Comparison of ENCODE assay signal across 1 cellular context in the genomic region with DNA sequence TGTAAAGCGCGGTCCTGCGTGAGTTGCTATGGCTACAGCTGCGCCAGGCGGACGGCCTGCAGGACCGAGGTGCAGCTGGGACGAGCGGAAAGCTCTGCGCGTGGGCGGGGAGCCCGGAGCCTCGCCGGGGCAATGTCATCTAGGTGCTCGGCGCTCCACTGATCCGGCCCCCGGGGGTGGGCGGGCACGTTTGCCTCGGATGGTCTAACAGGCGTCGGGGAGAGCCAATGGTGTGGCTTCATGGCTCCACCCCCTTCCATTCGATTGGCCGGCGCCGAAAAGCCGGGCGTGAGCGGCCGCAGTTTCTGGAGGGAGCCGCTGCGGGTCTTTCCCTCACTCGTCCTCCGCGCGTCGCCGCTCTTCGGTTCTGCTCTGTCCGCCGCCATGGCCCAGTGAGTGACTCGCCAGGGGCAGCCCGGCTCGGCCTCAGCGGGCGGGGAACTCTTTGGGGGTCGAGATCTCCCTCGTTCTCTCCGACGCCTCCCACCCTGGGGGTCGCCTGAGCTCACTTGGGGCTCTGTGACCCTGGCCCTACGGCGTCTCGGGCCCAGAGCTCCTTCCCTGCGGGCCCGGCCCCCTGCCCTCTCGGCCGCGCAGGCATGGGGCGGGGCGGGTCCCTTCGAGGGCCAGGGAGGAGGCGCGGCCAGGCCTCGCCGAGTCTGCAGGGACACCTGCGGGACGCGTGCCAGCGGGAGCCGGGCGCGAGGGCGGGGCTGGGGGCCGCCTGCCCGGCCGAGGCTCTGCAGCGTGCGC.
A peak's percentile ranks its signal among the peaks of the same experiment; 100 is the strongest.
TF ChIP-seq lines count a peak whose summit lies in the region.

A gene (plus strand): TSS at position 331 of the 753 bp plus-strand sequence. CDS start 54 bp downstream, at position 385.

TF ChIP-seq in K562, 482 proteins besides CTCF, POLR2A, EP300 and RAD21 (continued from another document):
- TF ChIP-seq, protein P1, sequence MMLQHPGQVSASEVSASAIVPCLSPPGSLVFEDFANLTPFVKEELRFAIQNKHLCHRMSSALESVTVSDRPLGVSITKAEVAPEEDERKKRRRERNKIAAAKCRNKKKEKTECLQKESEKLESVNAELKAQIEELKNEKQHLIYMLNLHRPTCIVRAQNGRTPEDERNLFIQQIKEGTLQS (IDR thresholded peaks at IDR 0.05), result 0 out of 2 replicates have a peak, but pooled peaks have one; percentile 34
- TF ChIP-seq, protein P1 (CRISPR knock-in tag; conservative IDR thresholded peaks at IDR 0.05), result no peak
- TF ChIP-seq MXI1 (IDR thresholded peaks at IDR 0.05; ENCODE audit: low read depth, low read length) (peak; percentile 97), ZBTB7A (IDR thresholded peaks at IDR 0.05; ENCODE audit: borderline replicate concordance, control insufficient read depth, low read depth, low read length) (peak; percentile 64), SMARCA4 (IDR thresholded peaks at IDR 0.05) (no peak), SIX5 (IDR thresholded peaks at IDR 0.05; ENCODE audit: borderline replicate concordance in 1 of 2, insufficient read depth in 1 of 2, low read depth in 1 of 2, low read length in 2 of 2) (peak in 1 of 2 experiments; percentile 17; a peak in 1 of 4 replicates), ZNF699 (CRISPR knock-in tag; IDR thresholded peaks at IDR 0.05; ENCODE audit: insufficient replicate concordance) (no peak), SRSF1 (IDR thresholded peaks at IDR 0.05; ENCODE audit: low read depth, low read length) (peak; percentile 76; the same call in 1 of the 2 replicates), FOXK1 (CRISPR knock-in tag; IDR thresholded peaks at IDR 0.05; ENCODE audit: borderline replicate concordance) (no peak)
- TF ChIP-seq, protein P2, sequence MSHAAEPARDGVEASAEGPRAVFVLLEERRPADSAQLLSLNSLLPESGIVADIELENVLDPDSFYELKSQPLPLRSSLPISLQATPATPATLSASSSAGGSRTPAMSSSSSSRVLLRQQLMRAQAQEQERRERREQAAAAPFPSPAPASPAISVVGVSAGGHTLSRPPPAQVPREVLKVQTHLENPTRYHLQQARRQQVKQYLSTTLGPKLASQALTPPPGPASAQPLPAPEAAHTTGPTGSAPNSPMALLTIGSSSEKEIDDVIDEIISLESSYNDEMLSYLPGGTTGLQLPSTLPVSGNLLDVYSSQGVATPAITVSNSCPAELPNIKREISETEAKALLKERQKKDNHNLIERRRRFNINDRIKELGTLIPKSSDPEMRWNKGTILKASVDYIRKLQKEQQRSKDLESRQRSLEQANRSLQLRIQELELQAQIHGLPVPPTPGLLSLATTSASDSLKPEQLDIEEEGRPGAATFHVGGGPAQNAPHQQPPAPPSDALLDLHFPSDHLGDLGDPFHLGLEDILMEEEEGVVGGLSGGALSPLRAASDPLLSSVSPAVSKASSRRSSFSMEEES (CRISPR knock-in tag; IDR thresholded peaks at IDR 0.05), result no peak
TF ChIP-seq in K562: peak in this region for 188.
